8 cellular contexts compared by ENCODE assay signal in genomic region chr2:26577442-26578433, GRCh38.
DNase-seq lines count a peak whose midpoint lies in the region; ATAC-seq and TF ChIP-seq lines count a peak whose summit lies in the region.

No MANE protein-coding gene starts in this region.

- H3K4me1 ChIP-seq in SJSA1 (replicated peaks) = no peaks in the 10 kb centered on the region
- H3K4me1 ChIP-seq in vagina = no peaks in the 10 kb centered on the region

- H3K27me3 ChIP-seq in SJSA1 (replicated peaks) (peaks cover 18% of the 10 kb centered on the region), vagina (no peaks in the 10 kb centered on the region)

- TF ChIP-seq POLR2A in vagina (IDR thresholded peaks at IDR 0.05) = no peak

- TF ChIP-seq CTCF in vagina (IDR thresholded peaks at IDR 0.05) = peak; percentile 82 to 90 (median 89)

- DNase-seq in EL (peak; percentile 63), LoVo (ENCODE audit: low spot score) (peak; percentile 73), SJSA1 (ENCODE audit: low read depth in 1 of 2, low spot score in 2 of 2) (peak; percentile 39 to 61), Right ventricle myocardium inferior (ENCODE audit: missing footprints) (no peak), posterior vena cava (ENCODE audit: low spot score) (peak; percentile 90), vagina (ENCODE audit: extremely low spot score in 2 of 2) (no peak)
- peak; percentile 27 to 64 (median 33) for DNase-seq in activated naive CD4-positive, alpha-beta T cell (lab: John Stamatoyannopoulos, UW)

- H3K9me3 ChIP-seq in SJSA1 (replicated peaks) = no peaks in the 10 kb centered on the region
- H3K9me3 ChIP-seq in vagina = no peaks in the 10 kb centered on the region

- H3K4me3 ChIP-seq in SJSA1 = no peak overlapping the region
- no peak overlapping the region for H3K4me3 ChIP-seq in vagina

- intact Hi-C loops in Right ventricle myocardium inferior (cut with DNase I) = no loop called here
- intact Hi-C loops in posterior vena cava (cut with DNase I) = no loop called here
- intact Hi-C loops in vagina (cut with DNase I) = no loop called here

- ATAC-seq in Right ventricle myocardium inferior (peak; percentile 75), HG02623 (IDR thresholded peaks at IDR 0.05; ENCODE audit: unreplicated experiment) (no peak)

- H3K36me3 ChIP-seq in SJSA1 = no peaks in the 10 kb centered on the region
- H3K36me3 ChIP-seq in vagina = no peaks in the 10 kb centered on the region

- H3K27ac ChIP-seq in SJSA1 = no peak overlapping the region
- no peak overlapping the region for H3K27ac ChIP-seq in vagina

Comparison
In these comparisons a context has a peak if more than half of its experiments do, and no peak if none do; other contexts are left out.
1. DNase-seq: peak in EL (single experiment), LoVo (single experiment), SJSA1 (2 of 2), activated naive CD4-positive, alpha-beta T cell (4 of 4) and posterior vena cava (single experiment); none in Right ventricle myocardium inferior (single experiment) and vagina (0 of 2).